10 cellular contexts compared by ENCODE assay signal in genomic region chr15:45642203-45642932, GRCh38. TPM values are rescaled to one million over a fixed set of nuclear protein-coding genes. Genes with fewer than 3 reads are reported as not detected.
DNase-seq lines count a peak whose midpoint lies in the region; ATAC-seq, FAIRE-seq and TF ChIP-seq lines count a peak whose summit lies in the region.
"Had no signal": no experiment of that assay in that cellular context is flagged by ENCODE, and none has a peak within 500 bp of the region (broad histone marks: within the 10 kb centered on the region; RNA-seq: fewer than 3 reads in every experiment).

No MANE protein-coding gene starts in this region.

- H3K4me2 ChIP-seq in astrocyte (ENCODE audit: low read length), result peak overlapping the region; percentile 56

- H3K27ac ChIP-seq in astrocyte (ENCODE audit: low read depth, low read length) (peak overlapping the region; percentile 56), tibial nerve (peak overlapping the region in 3 of 4 donors; percentile 58 to 79 (median 76))

- H3K4me1 ChIP-seq in astrocyte (ENCODE audit: insufficient read depth, low read length) (peaks cover 36% of the 10 kb centered on the region), tibial nerve (peaks cover 0 to 98% (median 49%) of the 10 kb centered on the region in 4 donors)

- no peaks in the 10 kb centered on the region for H3K79me2 ChIP-seq in astrocyte (ENCODE audit: insufficient read depth, low read length)

- H3K4me3 ChIP-seq in astrocyte (ENCODE audit: insufficient read depth, low read depth, low read length), result no peak overlapping the region
- no peak overlapping the region for H3K4me3 ChIP-seq in tibial nerve

- H3K36me3 ChIP-seq in astrocyte (ENCODE audit: insufficient read depth, low read length) (no peaks in the 10 kb centered on the region), tibial nerve (no peaks in the 10 kb centered on the region)

- no peak overlapping the region for H3K4me3 Mint-ChIP-seq in astrocyte (ENCODE audit: unreplicated experiment)

- no peaks in the 10 kb centered on the region for H3K27me3 Mint-ChIP-seq in astrocyte (ENCODE audit: low read depth, unreplicated experiment)
- H3K27me3 Mint-ChIP-seq: CD4-positive, alpha-beta memory T cell had no signal

- FAIRE-seq in astrocyte (lab: Jason Lieb, UNC), result peak; percentile 23

- no peak for ATAC-seq in GM19463 (IDR thresholded peaks at IDR 0.05; ENCODE audit: unreplicated experiment)

- WGBS in tibial nerve, 2 donors, result 38 to 56% methylated on average over 7 of the region's 7 CpGs

- H3K9ac ChIP-seq in astrocyte (ENCODE audit: low read length), result no peak overlapping the region

- no peak overlapping the region for H3K27ac Mint-ChIP-seq in astrocyte (ENCODE audit: unreplicated experiment)

- TF ChIP-seq CTCF in astrocyte (IDR thresholded peaks at IDR 0.05; ENCODE audit: insufficient read depth, low read depth, low read length), result no peak
- TF ChIP-seq CTCF in tibial nerve (IDR thresholded peaks at IDR 0.05), result no peak

- no peaks in the 10 kb centered on the region for H3K9me3 ChIP-seq in astrocyte (ENCODE audit: insufficient read depth, low read depth, low read length)
- H3K9me3 ChIP-seq in tibial nerve, result no peaks in the 10 kb centered on the region

- peak in 1 of 2 donors; percentile 34 for TF ChIP-seq EP300 in tibial nerve (IDR thresholded peaks at IDR 0.05)

- DNase-seq in NOMO-1 (lab: John Stamatoyannopoulos, UW; ENCODE audit: unreplicated experiment in 2 of 2) (peak; percentile 10 to 25), NOMO-1 treated with dmso at 0.1 percent for 144 hours (lab: John Stamatoyannopoulos, UW; ENCODE audit: unreplicated experiment) (no peak), astrocyte (ENCODE audit: low read depth) (peak; percentile 86), kidney glomerular epithelial cell (lab: John Stamatoyannopoulos, UW) (peak; percentile 43), tibial nerve (ENCODE audit: low spot score in 2 of 2) (peak in 1 of 2 donors; percentile 26), posterior cingulate gyrus (no peak)
- DNase-seq in central memory CD4-positive, alpha-beta T cell, result no peak
- DNase-seq: activated CD4-positive, alpha-beta T cell treated with anti-CD3 and anti-CD28 coated beads for 1 hour; CD4-positive, alpha-beta memory T cell had no signal

- H4K20me1 ChIP-seq in astrocyte (ENCODE audit: insufficient read depth, low read length), result no peaks in the 10 kb centered on the region

- no peaks in the 10 kb centered on the region for H3K27me3 ChIP-seq in astrocyte (ENCODE audit: insufficient read depth, low read length)
- H3K27me3 ChIP-seq in tibial nerve, result no peaks in the 10 kb centered on the region

- no peak for TF ChIP-seq POLR2A in tibial nerve (IDR thresholded peaks at IDR 0.05)

- peaks cover 3% of the 10 kb centered on the region for H3K9me3 Mint-ChIP-seq in astrocyte (ENCODE audit: unreplicated experiment)

- H3K4me1 Mint-ChIP-seq in astrocyte (ENCODE audit: low read depth, unreplicated experiment), result peaks cover 33% of the 10 kb centered on the region

- H2AFZ ChIP-seq in astrocyte (ENCODE audit: low read depth, low read length), result no peak overlapping the region

- no peaks in the 10 kb centered on the region for H3K36me3 Mint-ChIP-seq in astrocyte (ENCODE audit: low read depth, unreplicated experiment)

- intact Hi-C loops in posterior cingulate gyrus (cut with DNase I), result no loop called here

RNA-seq across cellular contexts. Expression of gene SQOR, which starts 7.5 kb away (rescaled TPM):
- total RNA-seq in astrocyte (4.0 and 4.2 TPM in 2 replicates), tibial nerve (10 to 100 TPM; 50.4 to 96.1 (median 60.2) TPM)

RNA-seq across cellular contexts. Expression of gene BLOC1S6, which starts 55.2 kb away (rescaled TPM):
- total RNA-seq in astrocyte, result 62.3 and 64.2 TPM in 2 replicates
- total RNA-seq in tibial nerve, result 10 to 100 TPM; 35.6 to 70.8 (median 52.5) TPM

Comparison
In these comparisons a context has a peak if more than half of its experiments do, and no peak if none do; other contexts are left out.
1. DNase-seq: peak in NOMO-1 (2 of 2), astrocyte (single experiment) and kidney glomerular epithelial cell (single experiment); none in NOMO-1 treated with dmso at 0.1 percent for 144 hours (single experiment), central memory CD4-positive, alpha-beta T cell (single experiment) and posterior cingulate gyrus (0 of 10).